12 cellular contexts compared by ENCODE assay signal in the genomic region with DNA sequence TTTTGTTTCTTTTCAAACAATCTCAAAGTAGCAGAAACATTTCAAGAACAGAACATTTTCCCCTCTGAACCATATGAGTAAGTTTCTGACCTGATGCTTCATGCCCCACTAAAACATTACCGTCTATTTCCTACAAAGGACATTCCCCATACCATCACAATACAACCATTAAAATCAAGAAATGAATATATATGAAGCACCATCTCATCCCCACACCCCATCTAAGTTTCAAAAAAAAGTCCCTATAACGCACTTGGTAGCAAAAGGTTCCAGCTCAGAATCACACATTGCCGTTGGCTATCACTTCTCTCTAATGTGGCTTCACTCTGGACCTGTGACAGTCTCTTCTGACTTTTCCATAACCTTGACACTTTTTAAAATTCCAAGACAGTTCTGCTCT. TPM values are rescaled to one million over a fixed set of nuclear protein-coding genes. Genes with fewer than 3 reads are reported as not detected.
A peak's percentile ranks its signal among the peaks of the same experiment; 100 is the strongest.
DNase-seq lines count a peak whose midpoint lies in the region; ATAC-seq and TF ChIP-seq lines count a peak whose summit lies in the region.
"Had no signal": no experiment of that assay in that cellular context is flagged by ENCODE, and none has a peak within 500 bp of the region (broad histone marks: within the 10 kb centered on the region; RNA-seq: fewer than 3 reads in every experiment).

No MANE protein-coding gene starts in this region.

- no peaks in the 10 kb centered on the region for H3K27me3 Mint-ChIP-seq in CD4-positive, alpha-beta T cell
- no peaks in the 10 kb centered on the region for H3K27me3 Mint-ChIP-seq in dendritic cell treated with granulocyte-macrophage colony-stimulating factor and Interleukin-4, amounts not matched to agents 40 ng/mL and 50 ng/mL, for 4 days

- no peaks in the 10 kb centered on the region for H3K9me3 ChIP-seq in CD4-positive, alpha-beta T cell (ENCODE audit: control insufficient read depth, low read length)

- H3K9me3 Mint-ChIP-seq in CD4-positive, alpha-beta T cell = no peaks in the 10 kb centered on the region
- H3K9me3 Mint-ChIP-seq in dendritic cell treated with granulocyte-macrophage colony-stimulating factor and Interleukin-4, amounts not matched to agents 40 ng/mL and 50 ng/mL, for 4 days = no peaks in the 10 kb centered on the region

- POLR2A ChIA-PET in CD4-positive, alpha-beta T cell (lab: Charles Lee) = interaction anchor here (1.8 kb wide), 1 partner anchor 19 kb away, joined by 6 read pairs; no protein-coding TSS in a partner anchor

- no peaks in the 10 kb centered on the region for H3K27me3 ChIP-seq in CD4-positive, alpha-beta T cell (ENCODE audit: control insufficient read depth, insufficient read depth, low read length)

- peak; percentile 13 for ATAC-seq in CD4-positive, alpha-beta T cell (ENCODE audit: poor library complexity)
- ATAC-seq in GM18520 (IDR thresholded peaks at IDR 0.05; ENCODE audit: unreplicated experiment) = peak; percentile 47
- ATAC-seq in HG03520 (IDR thresholded peaks at IDR 0.05; ENCODE audit: unreplicated experiment) = peak; percentile 38
- no peak for ATAC-seq in GM18858 (IDR thresholded peaks at IDR 0.05; ENCODE audit: unreplicated experiment)
- ATAC-seq in left lobe of liver = no peak

- peaks cover 26% of the 10 kb centered on the region for H3K36me3 Mint-ChIP-seq in CD4-positive, alpha-beta T cell (ENCODE audit: low read depth)
- H3K36me3 Mint-ChIP-seq in dendritic cell treated with granulocyte-macrophage colony-stimulating factor and Interleukin-4, amounts not matched to agents 40 ng/mL and 50 ng/mL, for 4 days (ENCODE audit: low read depth) = peaks cover 22% of the 10 kb centered on the region

- peak overlapping the region; percentile 49 for H3K4me3 Mint-ChIP-seq in CD4-positive, alpha-beta T cell
- peak overlapping the region; percentile 1 for H3K4me3 Mint-ChIP-seq in dendritic cell treated with granulocyte-macrophage colony-stimulating factor and Interleukin-4, amounts not matched to agents 40 ng/mL and 50 ng/mL, for 4 days

- no peak overlapping the region for H3K27ac ChIP-seq in CD4-positive, alpha-beta T cell (ENCODE audit: low read depth, low read length)

- TF ChIP-seq CTCF in CD4-positive, alpha-beta T cell (IDR thresholded peaks at IDR 0.05) = no peak

- no peak for DNase-seq in CD4-positive, alpha-beta T cell
- no peak for DNase-seq in left lobe of liver (ENCODE audit: low spot score)
- DNase-seq in NCI-H524 (lab: John Stamatoyannopoulos, UW) = no peak
- no peak for DNase-seq in islet precursor cell
- DNase-seq: kidney; NCI-H2029; SIG-M5; stimulated activated CD4-positive, alpha-beta T cell treated with anti-CD3 and anti-CD28 coated beads, Interleukin-1b, Interleukin-23, amount 100 ng/mL, for 48 hours had no signal

- peaks cover 97% of the 10 kb centered on the region for H3K4me1 Mint-ChIP-seq in CD4-positive, alpha-beta T cell (ENCODE audit: low read depth)
- H3K4me1 Mint-ChIP-seq in dendritic cell treated with granulocyte-macrophage colony-stimulating factor and Interleukin-4, amounts not matched to agents 40 ng/mL and 50 ng/mL, for 4 days (ENCODE audit: low read depth) = peaks cover 71% of the 10 kb centered on the region

- peak overlapping the region; percentile 70 for H3K27ac Mint-ChIP-seq in CD4-positive, alpha-beta T cell
- peak overlapping the region; percentile 9 for H3K27ac Mint-ChIP-seq in dendritic cell treated with granulocyte-macrophage colony-stimulating factor and Interleukin-4, amounts not matched to agents 40 ng/mL and 50 ng/mL, for 4 days

- CTCF ChIA-PET in CD4-positive, alpha-beta T cell (lab: Charles Lee) = no interaction called here

- intact Hi-C loops in CD4-positive, alpha-beta T cell (cut with DNase I, micrococcal nuclease) = loop anchor here in 1 of 2 experiments (5.0 kb wide), 1 partner anchor 312 kb away; no protein-coding TSS in a partner anchor
- intact Hi-C loops in dendritic cell treated with granulocyte-macrophage colony-stimulating factor and Interleukin-4, amounts not matched to agents 40 ng/mL and 50 ng/mL, for 4 days (cut with micrococcal nuclease) = no loop called here

RNA-seq across cellular contexts. Expression of a gene that starts 6.0 kb away (rescaled TPM):
- 100 to 1,000 TPM; 131 to 133 TPM for total RNA-seq in CD4-positive, alpha-beta T cell
- total RNA-seq in left lobe of liver = 0.81 TPM

Comparison
In these comparisons a context has a peak if more than half of its experiments do, and no peak if none do; other contexts are left out.
1. ATAC-seq: peak in CD4-positive, alpha-beta T cell (single experiment), GM18520 (single experiment) and HG03520 (single experiment); none in GM18858 (single experiment) and left lobe of liver (single experiment).
2. RNA of a gene that starts 6.0 kb away (total RNA-seq): 131 to 133 TPM in CD4-positive, alpha-beta T cell; 0.81 TPM in left lobe of liver (single experiment); every median in the first group is over 10 times any median in the second.